ENCODE assay signal across 8 cellular contexts in genomic region chr10:119891849-119892187, GRCh38. TPM values are rescaled to one million over a fixed set of nuclear protein-coding genes. Genes with fewer than 3 reads are reported as not detected.
DNase-seq lines count a peak whose midpoint lies in the region; ATAC-seq and TF ChIP-seq lines count a peak whose summit lies in the region.
"Not testable (repeated sequence)": the region's sequence is repeated elsewhere in the genome, so short reads cannot be mapped to it uniquely, and the experiment has no call there.

No MANE protein-coding gene starts in this region.

- 0 out of 2 replicates have a peak overlapping the region, but pooled peaks have one; percentile 91 for H3K23ac ChIP-seq in IMR-90 (ENCODE audit: low read depth, low read length)

- H2BK15ac ChIP-seq in IMR-90 (ENCODE audit: low read depth, low read length) = not testable (repeated sequence)

- TF ChIP-seq POLR2A in IMR-90 (IDR thresholded peaks at IDR 0.05; ENCODE audit: low read depth, low read length); stomach (IDR thresholded peaks at IDR 0.05): not testable (repeated sequence)

- H3K56ac ChIP-seq in IMR-90 (ENCODE audit: extremely low read depth, insufficient read depth, low read length) = peak overlapping the region; percentile 97; the same call in 1 of the 2 replicates

- dilution Hi-C loops in IMR-90 (cut with HindIII; ENCODE audit: low sequenced_read_pairs, unreplicated experiment) = not testable (repeated sequence)

- POLR2A ChIA-PET in IMR-90 (lab: Charles Lee; ENCODE audit: unreplicated experiment) = not testable (repeated sequence)

- H4K91ac ChIP-seq in IMR-90 (ENCODE audit: insufficient read depth, low read depth, low read length) = not testable (repeated sequence)

- not testable (repeated sequence) for H2BK20ac ChIP-seq in IMR-90 (ENCODE audit: low read depth, low read length)

- peak overlapping the region; percentile 98 for H4K5ac ChIP-seq in IMR-90 (ENCODE audit: low read depth, low read length)

- H3K9ac ChIP-seq in BLaER1 treated with 17β-estradiol and CSF1 and Interleukin-3, amounts not matched to agents 10 nM and 100 nM = peak overlapping the region; percentile 84 to 94 (median 90)
- H3K9ac ChIP-seq in IMR-90 (ENCODE audit: low read depth, low read length) (peak overlapping the region; percentile 90; the same call in 1 of the 2 replicates), neural cell (ENCODE audit: low read length) (peak overlapping the region; percentile 90)

- not testable (repeated sequence) for TF ChIP-seq EP300 in neural cell (conservative IDR thresholded peaks at IDR 0.05; ENCODE audit: poor library complexity, severe bottlenecking); stomach (IDR thresholded peaks at IDR 0.05)

- H4K8ac ChIP-seq in IMR-90 (ENCODE audit: low read depth in 2 of 2, low read length in 2 of 2) = peak overlapping the region; percentile 64 to 99

- not testable (repeated sequence) for ATAC-seq in IMR-90 (ENCODE audit: low read depth)

- intact Hi-C loops in IMR-90 (cut with micrococcal nuclease) = loop anchor here (1.0 kb wide), 1 partner anchor 19 kb away; no protein-coding TSS in a partner anchor
- intact Hi-C loops in stomach (cut with DNase I; ENCODE audit: low total_unique reads) = not testable (repeated sequence)

- TF ChIP-seq CTCF in IMR-90 (conservative IDR thresholded peaks at IDR 0.05; ENCODE audit: low read depth, low read length); endothelial cell (IDR thresholded peaks at IDR 0.05; ENCODE audit: unreplicated experiment); neural cell (IDR thresholded peaks at IDR 0.05; ENCODE audit: poor library complexity, severe bottlenecking); stomach (IDR thresholded peaks at IDR 0.05): not testable (repeated sequence)

- H3F3A ChIP-seq in neural cell (ENCODE audit: insufficient read depth, low read length, poor library complexity, severe bottlenecking) = not testable (repeated sequence)

- H4K20me1 ChIP-seq in BLaER1 treated with 17β-estradiol and CSF1 and Interleukin-3, amounts not matched to agents 10 nM and 100 nM = peaks cover 6 to 35% (median 27%) of the 10 kb centered on the region in 11 experiments; a peak in 16 of 22 replicates
- H4K20me1 ChIP-seq in IMR-90 (ENCODE audit: insufficient read depth, low read length) = peaks cover 31% of the 10 kb centered on the region
- H4K20me1 ChIP-seq in neural cell (ENCODE audit: insufficient read depth) = not testable (repeated sequence)

- peak overlapping the region; percentile 95; the same call in 1 of the 2 replicates for H3K4ac ChIP-seq in IMR-90 (ENCODE audit: low read depth, low read length)

- peaks cover 37 to 72% (median 46%) of the 10 kb centered on the region in 10 experiments for H3K4me1 ChIP-seq in BLaER1 treated with 17β-estradiol and CSF1 and Interleukin-3, amounts not matched to agents 10 nM and 100 nM
- not testable (repeated sequence) for H3K4me1 ChIP-seq in IMR-90 (ENCODE audit: control insufficient read depth, insufficient read depth, low read length)
- H3K4me1 ChIP-seq in stomach = peaks cover 29 to 53% (median 45%) of the 10 kb centered on the region in 4 donors

- H2AFZ ChIP-seq in IMR-90 (replicated peaks; ENCODE audit: low read length, poor library complexity) = not testable (repeated sequence)
- peak overlapping the region; percentile 56 for H2AFZ ChIP-seq in neural cell (ENCODE audit: low read depth, low read length)

- 44% methylated on average over 4 of the region's 14 CpGs; no CpG with 5 or more reads in 1 of the 2 experiments for WGBS in IMR-90 (ENCODE audit: extremely low coverage in 2 of 2, insufficient read length in 1 of 2), 2 experiments
- WGBS in stomach, 5 donors = 50 to 61% (median 54%) methylated on average over 14 of the region's 14 CpGs

- H3K4me3 ChIP-seq in BLaER1 treated with 17β-estradiol and CSF1 and Interleukin-3, amounts not matched to agents 10 nM and 100 nM = peak overlapping the region; percentile 73 to 96 (median 84)
- H3K4me3 ChIP-seq in IMR-90 (ENCODE audit: insufficient read depth, low read depth, low read length) (peak overlapping the region; percentile 87), neural cell (ENCODE audit: low read length) (peak overlapping the region; percentile 82), stomach (peak overlapping the region; percentile 74 to 92 (median 78))

- not testable (repeated sequence) for H3K9me3 Mint-ChIP-seq in T-helper 2 cell treated with Interferon-gamma antibody and Interleukin-4, amounts not matched to agents 5 μg/mL and 100 μg/mL, for 36 hours; endothelial cell (ENCODE audit: unreplicated experiment); immature natural killer cell

- peaks cover 0 to 43% of the 10 kb centered on the region in 2 experiments; a peak in 2 of 4 replicates for H3K79me1 ChIP-seq in IMR-90 (ENCODE audit: low read depth in 1 of 2, low read length in 2 of 2)

- H3K36me3 ChIP-seq in BLaER1 treated with 17β-estradiol and CSF1 and Interleukin-3, amounts not matched to agents 10 nM and 100 nM = peaks cover 8 to 27% (median 13%) of the 10 kb centered on the region in 11 experiments; a peak in 21 of 22 replicates
- not testable (repeated sequence) for H3K36me3 ChIP-seq in IMR-90 (ENCODE audit: control insufficient read depth, insufficient read depth, low read length); neural cell (ENCODE audit: insufficient read depth, low read length); stomach

- peaks cover 0 to 14% (median 10%) of the 10 kb centered on the region in 11 experiments; a peak in 15 of 22 replicates for H3K9me3 ChIP-seq in BLaER1 treated with 17β-estradiol and CSF1 and Interleukin-3, amounts not matched to agents 10 nM and 100 nM (replicated peaks in 1 of 11)
- not testable (repeated sequence) for H3K9me3 ChIP-seq in IMR-90 (ENCODE audit: control insufficient read depth, insufficient read depth, low read length); neural cell (ENCODE audit: low read length); stomach

- BruUV-seq in IMR-90 (replicated peaks; lab: Mats Ljungman, UMichigan) = not testable (repeated sequence)

- H3K27ac ChIP-seq in BLaER1 treated with 17β-estradiol and CSF1 and Interleukin-3, amounts not matched to agents 10 nM and 100 nM = peak overlapping the region; percentile 80 to 93 (median 86); a peak in 21 of 22 replicates
- H3K27ac ChIP-seq in IMR-90 (ENCODE audit: insufficient read depth, low read length) (peak overlapping the region; percentile 93; the same call in 1 of the 2 replicates), angular gyrus (ENCODE audit: low read depth, low read length) (peak overlapping the region; percentile 95), neural cell (ENCODE audit: low read length) (peak overlapping the region; percentile 69), stomach (peak overlapping the region in 4 of 5 donors; percentile 92 to 94 (median 94))

- peak overlapping the region; percentile 83 to 99 (median 93) for H3K4me2 ChIP-seq in BLaER1 treated with 17β-estradiol and CSF1 and Interleukin-3, amounts not matched to agents 10 nM and 100 nM
- peak overlapping the region; percentile 78 for H3K4me2 ChIP-seq in IMR-90 (ENCODE audit: low read depth, low read length)
- H3K4me2 ChIP-seq in neural cell (ENCODE audit: low read length) = peak overlapping the region; percentile 37

- not testable (repeated sequence) for H3K27me3 ChIP-seq in BLaER1 treated with 17β-estradiol and CSF1 and Interleukin-3, amounts not matched to agents 10 nM and 100 nM; IMR-90 (ENCODE audit: control insufficient read depth, insufficient read depth, low read length); neural cell (ENCODE audit: insufficient read depth, low read depth, low read length); stomach

- H2AK5ac ChIP-seq in IMR-90 (ENCODE audit: low read depth, low read length) = peak overlapping the region; percentile 80; the same call in 1 of the 2 replicates

- peak overlapping the region; percentile 93 for H2BK5ac ChIP-seq in IMR-90 (ENCODE audit: low read depth, low read length, poor library complexity, severe bottlenecking)

- H3K14ac ChIP-seq in IMR-90 (replicated peaks; ENCODE audit: low read depth, low read length) = not testable (repeated sequence)

- peaks cover 13% of the 10 kb centered on the region for H3K9me1 ChIP-seq in IMR-90 (ENCODE audit: insufficient read depth, low read length)

- peaks cover 26% of the 10 kb centered on the region for H3K79me2 ChIP-seq in neural cell (replicated peaks; ENCODE audit: insufficient read depth, low read length)

- in situ Hi-C loops in IMR-90 (cut with MboI; ENCODE audit: low sequenced_read_pairs) = not testable (repeated sequence)

- H3K4me1 Mint-ChIP-seq in T-helper 2 cell treated with Interferon-gamma antibody and Interleukin-4, amounts not matched to agents 5 μg/mL and 100 μg/mL, for 36 hours (ENCODE audit: low read depth) = peaks cover 28% of the 10 kb centered on the region
- peaks cover 35% of the 10 kb centered on the region for H3K4me1 Mint-ChIP-seq in endothelial cell (ENCODE audit: unreplicated experiment)
- peaks cover 48% of the 10 kb centered on the region in 2 donors for H3K4me1 Mint-ChIP-seq in immature natural killer cell

- H3K18ac ChIP-seq in IMR-90 (ENCODE audit: low read depth, low read length) = not testable (repeated sequence)

- not testable (repeated sequence) for H3K27ac Mint-ChIP-seq in T-helper 2 cell treated with Interferon-gamma antibody and Interleukin-4, amounts not matched to agents 5 μg/mL and 100 μg/mL, for 36 hours
- H3K27ac Mint-ChIP-seq in endothelial cell (ENCODE audit: unreplicated experiment) (peak overlapping the region; percentile 97), immature natural killer cell (peak overlapping the region in 5 of 6 donors; percentile 60 to 98 (median 95))

- CTCF ChIA-PET in IMR-90 (lab: Yijun Ruan, JAX) = not testable (repeated sequence)

- H3K27me3 Mint-ChIP-seq in T-helper 2 cell treated with Interferon-gamma antibody and Interleukin-4, amounts not matched to agents 5 μg/mL and 100 μg/mL, for 36 hours (ENCODE audit: low read depth); endothelial cell (ENCODE audit: unreplicated experiment); immature natural killer cell (ENCODE audit: low read depth in 3 of 3): not testable (repeated sequence)

- not testable (repeated sequence) for TF ChIP-seq RAD21 in IMR-90 (IDR thresholded peaks at IDR 0.05; ENCODE audit: low read length); neural cell (conservative IDR thresholded peaks at IDR 0.05)

- peaks cover 14% of the 10 kb centered on the region for H3K36me3 Mint-ChIP-seq in T-helper 2 cell treated with Interferon-gamma antibody and Interleukin-4, amounts not matched to agents 5 μg/mL and 100 μg/mL, for 36 hours (ENCODE audit: low read depth)
- not testable (repeated sequence) for H3K36me3 Mint-ChIP-seq in endothelial cell (ENCODE audit: low read depth, unreplicated experiment); immature natural killer cell

- not testable (repeated sequence) for H2BK120ac ChIP-seq in IMR-90 (ENCODE audit: low read depth, low read length)

- not testable (repeated sequence) for DNase-seq in IMR-90; T-helper 2 cell treated with Interferon-gamma antibody and Interleukin-4, amounts not matched to agents 5 μg/mL and 100 μg/mL, for 36 hours (ENCODE audit: low spot score); endothelial cell (ENCODE audit: low spot score); immature natural killer cell; stomach

- H2AK9ac ChIP-seq in IMR-90 (replicated peaks; ENCODE audit: low read depth, low read length, poor library complexity) = not testable (repeated sequence)

- not testable (repeated sequence) for H3K9me2 ChIP-seq in neural cell (ENCODE audit: insufficient read depth, low read length)

- peak overlapping the region; percentile 96 for H3K4me3 Mint-ChIP-seq in T-helper 2 cell treated with Interferon-gamma antibody and Interleukin-4, amounts not matched to agents 5 μg/mL and 100 μg/mL, for 36 hours
- H3K4me3 Mint-ChIP-seq in endothelial cell (ENCODE audit: unreplicated experiment) (peak overlapping the region; percentile 99), immature natural killer cell (peak overlapping the region; percentile 97 to 100 (median 99))

RNA-seq across cellular contexts. Expression of gene SEC23IP, which starts 0.7 kb away (rescaled TPM):
- total RNA-seq in IMR-90 (2012; rRNA removed) (33.6 and 39.8 TPM in 2 replicates), endothelial cell (ENCODE audit: unreplicated experiment) (68.7 TPM), stomach (10 to 100 TPM in 3 of 5 donors, 1 to 10 TPM in 2; 4.1 to 82.1 (median 17.2) TPM)
- polyA plus RNA-seq in IMR-90 (2012; rRNA removed) (30.5 and 37.4 TPM in 2 replicates), immature natural killer cell (10 to 100 TPM; 41.2 to 57.3 (median 47.2) TPM), neural cell (13.8 and 16.4 TPM in 2 replicates), stomach (10 to 100 TPM in 2 of 3 donors, 1 to 10 TPM in 1; 7.2 to 20.8 (median 12.4) TPM)
- polyA plus RNA-seq in IMR-90 (2012; cell fraction: cytosol; rRNA removed) = 7.8 and 12.8 TPM in 2 replicates
- polyA plus RNA-seq in IMR-90 (2012; cell fraction: nucleus; rRNA removed; ENCODE audit: low replicate concordance) = 14.2 and 47.4 TPM in 2 replicates
- polyA minus RNA-seq in neural cell = 20.0 and 46.1 TPM in 2 replicates

RNA-seq across cellular contexts. Expression of gene MCMBP, which starts 19.2 kb away (rescaled TPM):
- total RNA-seq in IMR-90 (2012; rRNA removed) (59.9 and 64.4 TPM in 2 replicates), endothelial cell (ENCODE audit: unreplicated experiment) (72.1 TPM), stomach (10 to 100 TPM; 19.8 to 88.9 (median 50.9) TPM)
- polyA plus RNA-seq in IMR-90 (2012; rRNA removed) (36.8 and 39.0 TPM in 2 replicates), immature natural killer cell (10 to 100 TPM; 46.6 to 65.6 (median 52.4) TPM), neural cell (58.0 and 60.4 TPM in 2 replicates), stomach (10 to 100 TPM; 17.5 to 26.1 (median 21.8) TPM)
- 11.1 and 17.7 TPM in 2 replicates for polyA plus RNA-seq in IMR-90 (2012; cell fraction: cytosol; rRNA removed)
- 4.8 and 25.7 TPM in 2 replicates for polyA plus RNA-seq in IMR-90 (2012; cell fraction: nucleus; rRNA removed; ENCODE audit: low replicate concordance)
- polyA minus RNA-seq in neural cell = 86.9 and 95.2 TPM in 2 replicates

Comparison
In these comparisons a context has a peak if more than half of its experiments do, and no peak if none do; other contexts are left out.
1. H3K4me2 ChIP-seq: peak in every context shown above with its lines; median percentile 93 in BLaER1 treated with 17β-estradiol and CSF1 and Interleukin-3, amounts not matched to agents 10 nM and 100 nM; 78 in IMR-90; 37 in neural cell.